In the genomic region with DNA sequence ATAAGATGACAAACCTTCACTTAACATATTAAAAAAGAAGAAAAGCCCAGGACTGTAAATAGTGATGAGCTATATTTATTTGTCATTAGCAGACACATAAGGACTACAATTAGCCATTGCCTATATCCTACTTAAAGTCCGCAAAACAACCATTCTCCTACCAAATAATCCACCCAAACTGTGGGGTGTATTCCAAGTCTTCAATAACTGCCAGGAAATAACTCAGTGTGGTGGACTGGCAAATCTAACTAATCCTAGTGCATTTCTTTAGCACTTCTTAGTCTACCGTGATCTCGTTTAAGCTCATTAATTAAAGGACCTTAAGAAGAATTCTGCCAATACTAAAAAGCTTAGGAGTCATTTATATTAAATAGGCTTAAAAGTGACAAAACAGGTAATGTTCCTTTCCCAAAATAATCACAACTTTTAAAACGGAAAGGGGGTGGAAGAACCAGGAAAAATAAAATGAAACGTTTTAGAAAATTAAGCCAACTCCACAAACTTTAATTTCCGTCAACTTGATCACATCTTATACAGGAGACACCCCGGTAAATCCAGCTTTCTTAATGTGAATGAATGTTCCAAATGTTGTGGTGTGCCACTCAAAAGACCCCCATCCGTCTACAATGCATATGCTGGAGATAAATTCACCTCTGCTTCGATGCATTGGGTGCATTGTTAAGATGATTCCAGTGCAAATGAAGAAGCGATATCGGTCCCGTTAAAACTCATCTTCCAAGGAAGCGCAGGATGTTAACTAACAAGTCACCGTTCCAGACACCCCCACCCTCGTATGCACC, we compare ENCODE assay signal across 10 cellular contexts. TPM values are rescaled to one million over a fixed set of nuclear protein-coding genes. Genes with fewer than 3 reads are reported as not detected.
DNase-seq lines count a peak whose midpoint lies in the region; ATAC-seq, FAIRE-seq and TF ChIP-seq lines count a peak whose summit lies in the region.
"Had no signal": no experiment of that assay in that cellular context is flagged by ENCODE, and none has a peak within 500 bp of the region (broad histone marks: within the 10 kb centered on the region; RNA-seq: fewer than 3 reads in every experiment).

No MANE protein-coding gene starts in this region.

- H3K4me3 Mint-ChIP-seq in nephron progenitor cell (peak overlapping the region; percentile 100), immature natural killer cell (peak overlapping the region in 1 of 5 donors; percentile 42)
- no peak overlapping the region for H3K4me3 Mint-ChIP-seq in activated T-cell treated with anti-CD3 and anti-CD28 coated beads, Interleukin-2, amount 50 U/mL, for 4 hours

- H3K4me1 ChIP-seq in ectodermal cell (ENCODE audit: control insufficient read depth, insufficient read depth, low read length), result peaks cover 5% of the 10 kb centered on the region

- H3K27me3 ChIP-seq in MG63 (no peaks in the 10 kb centered on the region; the same call in 1 of the 2 replicates), ectodermal cell (ENCODE audit: control insufficient read depth, insufficient read depth, low read length, poor library complexity, severe bottlenecking) (peaks cover 4% of the 10 kb centered on the region)

- H3K36me3 Mint-ChIP-seq in nephron progenitor cell (ENCODE audit: low read depth) (no peaks in the 10 kb centered on the region), immature natural killer cell (peaks cover 0 to 4% (median 0%) of the 10 kb centered on the region in 3 donors)
- H3K36me3 Mint-ChIP-seq in activated T-cell treated with anti-CD3 and anti-CD28 coated beads, Interleukin-2, amount 50 U/mL, for 4 hours (ENCODE audit: insufficient read depth), result no peaks in the 10 kb centered on the region

- WGBS in ectodermal cell, 2 experiments, result 2 to 4% methylated on average over 12 to 14 of the region's 15 CpGs

- DNase-seq in MG63 (no peak), nephron progenitor cell (no peak), immature natural killer cell (no peak), HPDE6-E6E7 (ENCODE audit: extremely low spot score) (no peak)
- no peak for DNase-seq in activated T-cell treated with anti-CD3 and anti-CD28 coated beads, Interleukin-2, amount 50 U/mL, for 4 hours
- DNase-seq: activated naive CD4-positive, alpha-beta T cell treated with anti-CD3 and anti-CD28 coated beads, Interleukin-2, amount 50 U/mL, for 16 hours had no signal

- H3K27ac Mint-ChIP-seq in nephron progenitor cell (no peak overlapping the region), immature natural killer cell (no peak overlapping the region)

- TF ChIP-seq CTCF in nephron progenitor cell (IDR thresholded peaks at IDR 0.05), result no peak

- FAIRE-seq in A204.1 (lab: Jason Lieb, UNC), result peak; percentile 9

- H3K9me3 Mint-ChIP-seq in nephron progenitor cell, result no peaks in the 10 kb centered on the region
- H3K9me3 Mint-ChIP-seq in activated T-cell treated with anti-CD3 and anti-CD28 coated beads, Interleukin-2, amount 50 U/mL, for 4 hours, result peaks cover 3% of the 10 kb centered on the region
- peaks cover 1 to 40% (median 16%) of the 10 kb centered on the region in 6 donors for H3K9me3 Mint-ChIP-seq in immature natural killer cell

- peak overlapping the region; percentile 53 for H3K4me3 ChIP-seq in MG63
- peak overlapping the region; percentile 75 for H3K4me3 ChIP-seq in ectodermal cell (ENCODE audit: insufficient read depth, low read depth, low read length)

- no peak for ATAC-seq in activated T-cell treated with anti-CD3 and anti-CD28 coated beads, Interleukin-2, amount 50 U/mL, for 4 hours
- ATAC-seq in HG03460 (IDR thresholded peaks at IDR 0.05; ENCODE audit: unreplicated experiment), result no peak
- ATAC-seq: Panc1 had no signal

- peaks cover 13% of the 10 kb centered on the region for H3K27me3 Mint-ChIP-seq in nephron progenitor cell (ENCODE audit: low read depth, poor library complexity)
- H3K27me3 Mint-ChIP-seq in activated T-cell treated with anti-CD3 and anti-CD28 coated beads, Interleukin-2, amount 50 U/mL, for 4 hours (ENCODE audit: low read depth), result peaks cover 32% of the 10 kb centered on the region
- peaks cover 6 to 12% (median 8%) of the 10 kb centered on the region in 3 donors for H3K27me3 Mint-ChIP-seq in immature natural killer cell (ENCODE audit: low read depth in 3 of 3)

- H3K4me1 Mint-ChIP-seq in nephron progenitor cell (peaks cover 36% of the 10 kb centered on the region), immature natural killer cell (no peaks in the 10 kb centered on the region)
- no peaks in the 10 kb centered on the region for H3K4me1 Mint-ChIP-seq in activated T-cell treated with anti-CD3 and anti-CD28 coated beads, Interleukin-2, amount 50 U/mL, for 4 hours (ENCODE audit: low read depth)

- no peaks in the 10 kb centered on the region for H3K9me3 ChIP-seq in MG63
- no peaks in the 10 kb centered on the region for H3K9me3 ChIP-seq in ectodermal cell (ENCODE audit: control insufficient read depth, low read length)

- H3K36me3 ChIP-seq in MG63 (no peaks in the 10 kb centered on the region), ectodermal cell (ENCODE audit: control insufficient read depth, insufficient read depth, low read length) (no peaks in the 10 kb centered on the region)

- peak overlapping the region; percentile 18 for H3K27ac ChIP-seq in ectodermal cell (ENCODE audit: insufficient read depth, low read depth, low read length, poor library complexity, severe bottlenecking)

RNA-seq across cellular contexts. Expression of gene NOVA1, which starts 1.7 kb away (rescaled TPM):
- total RNA-seq in MG63 (2014; rRNA removed; shearing (Covaris generic); ENCODE audit: low replicate concordance), result 1.7 TPM in 1 of 2 replicates, not detected in the other
- 36.9 TPM for polyA plus RNA-seq in ectodermal cell (2013, experiment 1 of 4)
- polyA plus RNA-seq in ectodermal cell (2013, experiment 2 of 4), result 46.4 TPM
- 34.6 TPM for polyA plus RNA-seq in ectodermal cell (2013, experiment 3 of 4)
- 37.8 TPM for polyA plus RNA-seq in ectodermal cell (2013, experiment 4 of 4)
- total RNA-seq in activated T-cell treated with anti-CD3 and anti-CD28 coated beads, Interleukin-2, amount 50 U/mL, for 4 hours, result not detected
- not detected for polyA plus RNA-seq in immature natural killer cell
